Comparison of ENCODE assay signal across 2 cellular contexts in the genomic region with DNA sequence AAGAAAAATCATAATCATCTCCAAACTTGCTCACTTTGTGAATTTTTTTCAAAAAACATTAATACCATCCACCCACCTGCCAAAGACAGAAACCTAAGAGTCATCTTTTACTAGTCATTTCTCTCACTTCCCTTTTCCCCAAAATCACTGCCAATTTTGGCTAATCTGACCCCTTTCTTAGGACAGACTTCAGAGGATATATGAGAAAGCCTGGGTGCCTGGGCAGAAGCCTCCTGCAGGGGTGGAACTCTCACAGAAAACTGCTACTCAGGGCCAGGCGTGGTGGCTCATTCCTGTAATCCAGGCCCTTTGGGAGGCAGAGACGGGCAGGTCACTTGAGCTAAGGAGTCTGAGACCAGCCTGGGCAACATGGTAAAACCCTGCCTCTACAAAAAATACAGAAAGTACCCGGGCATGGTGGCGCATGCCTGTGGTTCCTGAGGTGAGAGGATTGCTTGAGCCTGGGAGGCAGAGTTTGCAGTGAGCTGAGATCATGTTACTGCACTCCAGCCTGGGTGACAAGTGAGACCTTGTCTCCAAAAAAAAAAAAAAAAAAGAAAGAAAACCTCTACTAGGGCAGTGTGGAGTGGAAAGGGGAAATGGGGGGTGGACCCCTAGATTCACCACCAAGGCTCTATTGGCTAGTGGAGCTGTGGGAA.
TF ChIP-seq lines count a peak whose summit lies in the region.

No MANE protein-coding gene starts in this region.

TF ChIP-seq in HepG2, 621 proteins besides CTCF, POLR2A, EP300 and RAD21 (continued from another document):
- TF ChIP-seq ATF3 (CRISPR knock-in tag; IDR thresholded peaks at IDR 0.05) (no peak), MED1 (CRISPR knock-in tag; IDR thresholded peaks at IDR 0.05) (no peak), SOX5 (CRISPR knock-in tag; IDR thresholded peaks at IDR 0.05; ENCODE audit: borderline replicate concordance) (no peak)

TF ChIP-seq in GM12878, 131 proteins besides CTCF, POLR2A, EP300 and RAD21 (continued from another document and continues in another):
- no peak for TF ChIP-seq PRDM15 (CRISPR knock-in tag; IDR thresholded peaks at IDR 0.05)
- no peak for TF ChIP-seq JUND (IDR thresholded peaks at IDR 0.05; ENCODE audit: low read depth, low read length)
- 0 out of 2 replicates have a peak, but pooled peaks have one; percentile 32 for TF ChIP-seq POLR2AphosphoS5 (IDR thresholded peaks at IDR 0.05; ENCODE audit: low read length)
- 0 out of 2 replicates have a peak, but pooled peaks have one; percentile 24 for TF ChIP-seq CBX5 (IDR thresholded peaks at IDR 0.05; ENCODE audit: low read depth)
- 0 out of 2 replicates have a peak, but pooled peaks have one; percentile 65 for TF ChIP-seq ASH2L (IDR thresholded peaks at IDR 0.05; ENCODE audit: borderline replicate concordance, low read depth)
- TF ChIP-seq ZSCAN29 (IDR thresholded peaks at IDR 0.05): no peak
- peak; percentile 48 for TF ChIP-seq NR2F1 (conservative IDR thresholded peaks at IDR 0.05)
- TF ChIP-seq, protein P1, sequence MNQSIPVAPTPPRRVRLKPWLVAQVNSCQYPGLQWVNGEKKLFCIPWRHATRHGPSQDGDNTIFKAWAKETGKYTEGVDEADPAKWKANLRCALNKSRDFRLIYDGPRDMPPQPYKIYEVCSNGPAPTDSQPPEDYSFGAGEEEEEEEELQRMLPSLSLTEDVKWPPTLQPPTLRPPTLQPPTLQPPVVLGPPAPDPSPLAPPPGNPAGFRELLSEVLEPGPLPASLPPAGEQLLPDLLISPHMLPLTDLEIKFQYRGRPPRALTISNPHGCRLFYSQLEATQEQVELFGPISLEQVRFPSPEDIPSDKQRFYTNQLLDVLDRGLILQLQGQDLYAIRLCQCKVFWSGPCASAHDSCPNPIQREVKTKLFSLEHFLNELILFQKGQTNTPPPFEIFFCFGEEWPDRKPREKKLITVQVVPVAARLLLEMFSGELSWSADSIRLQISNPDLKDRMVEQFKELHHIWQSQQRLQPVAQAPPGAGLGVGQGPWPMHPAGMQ (IDR thresholded peaks at IDR 0.05; ENCODE audit: borderline replicate concordance): no peak
- 0 out of 2 replicates have a peak, but pooled peaks have one; percentile 11 for TF ChIP-seq RAD51 (IDR thresholded peaks at IDR 0.05)
- peak; percentile 92 for TF ChIP-seq MEF2A (IDR thresholded peaks at IDR 0.05; ENCODE audit: insufficient read depth, low read depth, low read length)
- no peak for TF ChIP-seq MXI1 (IDR thresholded peaks at IDR 0.05; ENCODE audit: low read depth, low read length)
- TF ChIP-seq HDAC6 (IDR thresholded peaks at IDR 0.05; ENCODE audit: unreplicated experiment): no peak
- TF ChIP-seq POU2F2 (IDR thresholded peaks at IDR 0.05; ENCODE audit: borderline replicate concordance, low read depth, low read length): no peak
- peak; percentile 72; the same call in 1 of the 2 replicates for TF ChIP-seq CREM (IDR thresholded peaks at IDR 0.05; ENCODE audit: low read depth)
- TF ChIP-seq ETV6 (conservative IDR thresholded peaks at IDR 0.05 in 1 of 2, IDR thresholded peaks at IDR 0.05 in 1 of 2; ENCODE audit: borderline replicate concordance in 1 of 2, low read depth in 1 of 2): no peak; a peak in 1 of 4 replicates
- no peak for TF ChIP-seq MYC (IDR thresholded peaks at IDR 0.05; ENCODE audit: insufficient read depth, insufficient read length, insufficient replicate concordance, low read length, severe bottlenecking)
- TF ChIP-seq GATAD2B (conservative IDR thresholded peaks at IDR 0.05; ENCODE audit: low read depth): peak; percentile 59
- no peak for TF ChIP-seq BRCA1 (IDR thresholded peaks at IDR 0.05; ENCODE audit: low read depth, low read length)
- TF ChIP-seq PAX5 (IDR thresholded peaks at IDR 0.05; ENCODE audit: borderline replicate concordance, low read depth, low read length): 0 out of 2 replicates have a peak, but pooled peaks have one; percentile 33
- peak; percentile 63; the same call in 1 of the 2 replicates for TF ChIP-seq SMAD5 (IDR thresholded peaks at IDR 0.05; ENCODE audit: low read depth)
- TF ChIP-seq, protein P2, sequence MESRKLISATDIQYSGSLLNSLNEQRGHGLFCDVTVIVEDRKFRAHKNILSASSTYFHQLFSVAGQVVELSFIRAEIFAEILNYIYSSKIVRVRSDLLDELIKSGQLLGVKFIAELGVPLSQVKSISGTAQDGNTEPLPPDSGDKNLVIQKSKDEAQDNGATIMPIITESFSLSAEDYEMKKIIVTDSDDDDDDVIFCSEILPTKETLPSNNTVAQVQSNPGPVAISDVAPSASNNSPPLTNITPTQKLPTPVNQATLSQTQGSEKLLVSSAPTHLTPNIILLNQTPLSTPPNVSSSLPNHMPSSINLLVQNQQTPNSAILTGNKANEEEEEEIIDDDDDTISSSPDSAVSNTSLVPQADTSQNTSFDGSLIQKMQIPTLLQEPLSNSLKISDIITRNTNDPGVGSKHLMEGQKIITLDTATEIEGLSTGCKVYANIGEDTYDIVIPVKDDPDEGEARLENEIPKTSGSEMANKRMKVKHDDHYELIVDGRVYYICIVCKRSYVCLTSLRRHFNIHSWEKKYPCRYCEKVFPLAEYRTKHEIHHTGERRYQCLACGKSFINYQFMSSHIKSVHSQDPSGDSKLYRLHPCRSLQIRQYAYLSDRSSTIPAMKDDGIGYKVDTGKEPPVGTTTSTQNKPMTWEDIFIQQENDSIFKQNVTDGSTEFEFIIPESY (IDR thresholded peaks at IDR 0.05): no peak
- TF ChIP-seq RB1 (IDR thresholded peaks at IDR 0.05; ENCODE audit: borderline replicate concordance): no peak
- TF ChIP-seq NFYA (IDR thresholded peaks at IDR 0.05; ENCODE audit: borderline replicate concordance, low read depth, low read length): no peak
- no peak for TF ChIP-seq FOS (IDR thresholded peaks at IDR 0.05; ENCODE audit: borderline replicate concordance, extremely low read depth, insufficient read length)
- TF ChIP-seq CBX3 (IDR thresholded peaks at IDR 0.05; ENCODE audit: borderline replicate concordance, low read depth): no peak
- TF ChIP-seq SRF (IDR thresholded peaks at IDR 0.05; ENCODE audit: low read depth in 2 of 2, low read length in 2 of 2): peak in 1 of 2 experiments; percentile 77; a peak in 1 of 4 replicates
- no peak for TF ChIP-seq ZBTB40 (IDR thresholded peaks at IDR 0.05; ENCODE audit: borderline replicate concordance)
- peak; percentile 90 for TF ChIP-seq DPF2 (IDR thresholded peaks at IDR 0.05)
- peak; percentile 97 for TF ChIP-seq NFIC (IDR thresholded peaks at IDR 0.05; ENCODE audit: low read depth, low read length)
- TF ChIP-seq E2F4 (IDR thresholded peaks at IDR 0.05; ENCODE audit: low read depth, low read length): no peak
- 0 out of 2 replicates have a peak, but pooled peaks have one; percentile 35 for TF ChIP-seq GABPA (IDR thresholded peaks at IDR 0.05; ENCODE audit: low read depth)
- no peak for TF ChIP-seq ZZZ3 (IDR thresholded peaks at IDR 0.05; ENCODE audit: control insufficient read depth, insufficient read length, low read depth)
- TF ChIP-seq, protein P3, sequence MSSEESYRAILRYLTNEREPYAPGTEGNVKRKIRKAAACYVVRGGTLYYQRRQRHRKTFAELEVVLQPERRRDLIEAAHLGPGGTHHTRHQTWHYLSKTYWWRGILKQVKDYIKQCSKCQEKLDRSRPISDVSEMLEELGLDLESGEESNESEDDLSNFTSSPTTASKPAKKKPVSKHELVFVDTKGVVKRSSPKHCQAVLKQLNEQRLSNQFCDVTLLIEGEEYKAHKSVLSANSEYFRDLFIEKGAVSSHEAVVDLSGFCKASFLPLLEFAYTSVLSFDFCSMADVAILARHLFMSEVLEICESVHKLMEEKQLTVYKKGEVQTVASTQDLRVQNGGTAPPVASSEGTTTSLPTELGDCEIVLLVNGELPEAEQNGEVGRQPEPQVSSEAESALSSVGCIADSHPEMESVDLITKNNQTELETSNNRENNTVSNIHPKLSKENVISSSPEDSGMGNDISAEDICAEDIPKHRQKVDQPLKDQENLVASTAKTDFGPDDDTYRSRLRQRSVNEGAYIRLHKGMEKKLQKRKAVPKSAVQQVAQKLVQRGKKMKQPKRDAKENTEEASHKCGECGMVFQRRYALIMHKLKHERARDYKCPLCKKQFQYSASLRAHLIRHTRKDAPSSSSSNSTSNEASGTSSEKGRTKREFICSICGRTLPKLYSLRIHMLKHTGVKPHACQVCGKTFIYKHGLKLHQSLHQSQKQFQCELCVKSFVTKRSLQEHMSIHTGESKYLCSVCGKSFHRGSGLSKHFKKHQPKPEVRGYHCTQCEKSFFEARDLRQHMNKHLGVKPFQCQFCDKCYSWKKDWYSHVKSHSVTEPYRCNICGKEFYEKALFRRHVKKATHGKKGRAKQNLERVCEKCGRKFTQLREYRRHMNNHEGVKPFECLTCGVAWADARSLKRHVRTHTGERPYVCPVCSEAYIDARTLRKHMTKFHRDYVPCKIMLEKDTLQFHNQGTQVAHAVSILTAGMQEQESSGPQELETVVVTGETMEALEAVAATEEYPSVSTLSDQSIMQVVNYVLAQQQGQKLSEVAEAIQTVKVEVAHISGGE (CRISPR knock-in tag; IDR thresholded peaks at IDR 0.05): no peak
- no peak for TF ChIP-seq FOXK2 (IDR thresholded peaks at IDR 0.05)
- TF ChIP-seq, protein P4, sequence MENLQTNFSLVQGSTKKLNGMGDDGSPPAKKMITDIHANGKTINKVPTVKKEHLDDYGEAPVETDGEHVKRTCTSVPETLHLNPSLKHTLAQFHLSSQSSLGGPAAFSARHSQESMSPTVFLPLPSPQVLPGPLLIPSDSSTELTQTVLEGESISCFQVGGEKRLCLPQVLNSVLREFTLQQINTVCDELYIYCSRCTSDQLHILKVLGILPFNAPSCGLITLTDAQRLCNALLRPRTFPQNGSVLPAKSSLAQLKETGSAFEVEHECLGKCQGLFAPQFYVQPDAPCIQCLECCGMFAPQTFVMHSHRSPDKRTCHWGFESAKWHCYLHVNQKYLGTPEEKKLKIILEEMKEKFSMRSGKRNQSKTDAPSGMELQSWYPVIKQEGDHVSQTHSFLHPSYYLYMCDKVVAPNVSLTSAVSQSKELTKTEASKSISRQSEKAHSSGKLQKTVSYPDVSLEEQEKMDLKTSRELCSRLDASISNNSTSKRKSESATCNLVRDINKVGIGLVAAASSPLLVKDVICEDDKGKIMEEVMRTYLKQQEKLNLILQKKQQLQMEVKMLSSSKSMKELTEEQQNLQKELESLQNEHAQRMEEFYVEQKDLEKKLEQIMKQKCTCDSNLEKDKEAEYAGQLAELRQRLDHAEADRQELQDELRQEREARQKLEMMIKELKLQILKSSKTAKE (IDR thresholded peaks at IDR 0.05; ENCODE audit: low read depth, poor library complexity, severe bottlenecking): peak; percentile 73
